Comparison of ENCODE assay signal across 9 cellular contexts in the genomic region with DNA sequence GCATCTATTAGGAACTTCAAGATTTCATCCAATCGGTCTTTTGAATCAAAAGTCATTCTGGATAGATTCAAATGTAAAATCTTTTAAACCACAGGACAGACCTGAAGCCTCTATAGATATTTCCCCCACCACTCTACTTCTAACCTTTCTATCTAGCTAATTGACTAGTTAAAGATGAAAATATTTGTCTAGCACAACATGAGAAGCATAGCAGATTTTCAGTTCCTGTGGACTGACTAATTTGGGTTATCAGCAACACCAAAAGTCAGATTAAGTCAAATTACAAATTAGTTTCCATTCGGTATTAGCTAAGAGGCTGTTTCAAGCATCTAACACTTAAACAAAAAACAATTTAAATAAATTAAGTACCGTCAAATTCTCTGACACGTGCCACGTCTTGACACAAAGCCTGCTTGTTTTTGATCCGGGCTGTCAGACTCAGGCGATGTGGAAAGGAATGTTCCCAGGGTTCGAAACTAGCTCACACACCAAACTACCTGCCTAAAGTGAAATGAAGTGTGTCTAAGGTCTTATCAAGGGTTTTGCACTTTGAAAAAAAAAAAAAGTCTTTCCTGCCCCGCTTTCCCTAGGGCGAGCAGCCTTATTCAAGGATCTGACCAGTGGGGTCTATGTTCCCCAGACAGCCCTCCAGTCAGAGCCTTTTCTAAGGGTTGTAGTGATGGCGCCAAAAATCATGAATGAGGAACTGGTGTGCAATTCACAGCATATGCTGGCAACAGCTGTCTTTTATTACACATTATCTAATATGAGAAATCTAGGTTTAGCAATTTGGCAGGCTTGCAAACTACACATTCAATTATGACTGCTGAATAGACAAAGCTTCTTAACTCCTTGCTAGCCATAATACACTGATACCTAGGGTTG. TPM values are rescaled to one million over a fixed set of nuclear protein-coding genes. Genes with fewer than 3 reads are reported as not detected.
A peak's percentile ranks its signal among the peaks of the same experiment; 100 is the strongest.
DNase-seq lines count a peak whose midpoint lies in the region; ATAC-seq and TF ChIP-seq lines count a peak whose summit lies in the region.
"Had no signal": no experiment of that assay in that cellular context is flagged by ENCODE, and none has a peak within 500 bp of the region (broad histone marks: within the 10 kb centered on the region; RNA-seq: fewer than 3 reads in every experiment).

No MANE protein-coding gene starts in this region.

- no peak for TF ChIP-seq POLR2A in adrenal gland (IDR thresholded peaks at IDR 0.05)

- 56 to 59% (median 57%) methylated on average over 11 of the region's 11 CpGs for WGBS in adrenal gland, 4 donors

- H3K79me2 ChIP-seq in neural cell (replicated peaks; ENCODE audit: insufficient read depth, low read length), result no peaks in the 10 kb centered on the region

- no peaks in the 10 kb centered on the region for H3F3A ChIP-seq in neural cell (ENCODE audit: insufficient read depth, low read length, poor library complexity, severe bottlenecking)

- peaks cover 36% of the 10 kb centered on the region for H3K4me1 Mint-ChIP-seq in activated T-cell treated with anti-CD3 and anti-CD28 coated beads, Interleukin-2, amount 50 U/mL, for 4 hours (ENCODE audit: low read depth)
- H3K4me1 Mint-ChIP-seq in activated CD4-positive, alpha-beta memory T cell treated with anti-CD3 and anti-CD28 coated beads for 36 hours (ENCODE audit: low read depth), result peaks cover 16% of the 10 kb centered on the region

- H3K36me3 ChIP-seq in neural cell (ENCODE audit: insufficient read depth, low read length) (no peaks in the 10 kb centered on the region), adrenal gland (replicated peaks in 1 of 2) (no peaks in the 10 kb centered on the region)

- TF ChIP-seq CTCF in neural cell (IDR thresholded peaks at IDR 0.05; ENCODE audit: poor library complexity, severe bottlenecking) (no peak), adrenal gland (IDR thresholded peaks at IDR 0.05) (no peak)

- peak overlapping the region; percentile 95 for H3K4me3 Mint-ChIP-seq in activated T-cell treated with anti-CD3 and anti-CD28 coated beads, Interleukin-2, amount 50 U/mL, for 4 hours
- peak overlapping the region; percentile 92 for H3K4me3 Mint-ChIP-seq in activated CD4-positive, alpha-beta memory T cell treated with anti-CD3 and anti-CD28 coated beads for 36 hours

- no peaks in the 10 kb centered on the region for H3K27me3 ChIP-seq in neural cell (ENCODE audit: insufficient read depth, low read depth, low read length)
- H3K27me3 ChIP-seq in adrenal gland, result peaks cover 6% of the 10 kb centered on the region

- no peak overlapping the region for H3K4me2 ChIP-seq in neural cell (ENCODE audit: low read length)

- H3K9ac ChIP-seq in neural cell (ENCODE audit: low read length), result no peak overlapping the region

- no peak for TF ChIP-seq RAD21 in neural cell (conservative IDR thresholded peaks at IDR 0.05)

- ATAC-seq in activated T-cell treated with anti-CD3 and anti-CD28 coated beads, Interleukin-2, amount 50 U/mL, for 4 hours, result peak; percentile 10 to 13
- ATAC-seq in HG03342 (IDR thresholded peaks at IDR 0.05; ENCODE audit: unreplicated experiment) (peak; percentile 15), HG02571 (IDR thresholded peaks at IDR 0.05; ENCODE audit: unreplicated experiment) (no peak)

- TF ChIP-seq EP300 in neural cell (conservative IDR thresholded peaks at IDR 0.05; ENCODE audit: poor library complexity, severe bottlenecking), result peak; percentile 21

- H3K27ac ChIP-seq in neural cell (ENCODE audit: low read length) (no peak overlapping the region), adrenal gland (no peak overlapping the region)
- H3K27ac ChIP-seq: C4-2B had no signal

- DNase-seq in activated T-cell treated with anti-CD3 and anti-CD28 coated beads, Interleukin-2, amount 50 U/mL, for 4 hours, result no peak
- DNase-seq in activated T-cell treated with anti-CD3 and anti-CD28 coated beads for 4 hours (no peak), NCI-H345 (lab: John Stamatoyannopoulos, UW) (no peak), adrenal gland (no peak)
- DNase-seq in activated CD4-positive, alpha-beta memory T cell treated with anti-CD3 and anti-CD28 coated beads for 36 hours, result peak; percentile 42

- no peak overlapping the region for H3K4me3 ChIP-seq in neural cell (ENCODE audit: low read length)
- H3K4me3 ChIP-seq in adrenal gland, result no peak overlapping the region

- no peaks in the 10 kb centered on the region for H3K4me1 ChIP-seq in adrenal gland (replicated peaks in 1 of 2)

- no peak overlapping the region for H2AFZ ChIP-seq in neural cell (ENCODE audit: low read depth, low read length)

- H3K9me2 ChIP-seq in neural cell (ENCODE audit: insufficient read depth, low read length), result no peaks in the 10 kb centered on the region

- no peaks in the 10 kb centered on the region for H3K9me3 Mint-ChIP-seq in activated T-cell treated with anti-CD3 and anti-CD28 coated beads, Interleukin-2, amount 50 U/mL, for 4 hours
- no peaks in the 10 kb centered on the region for H3K9me3 Mint-ChIP-seq in activated CD4-positive, alpha-beta memory T cell treated with anti-CD3 and anti-CD28 coated beads for 36 hours

- no peaks in the 10 kb centered on the region for H3K27me3 Mint-ChIP-seq in activated T-cell treated with anti-CD3 and anti-CD28 coated beads, Interleukin-2, amount 50 U/mL, for 4 hours (ENCODE audit: low read depth)
- H3K27me3 Mint-ChIP-seq in activated CD4-positive, alpha-beta memory T cell treated with anti-CD3 and anti-CD28 coated beads for 36 hours, result peaks cover 2% of the 10 kb centered on the region

- H3K9me3 ChIP-seq in neural cell (ENCODE audit: low read length) (no peaks in the 10 kb centered on the region), adrenal gland (replicated peaks in 1 of 3) (no peaks in the 10 kb centered on the region)

- peak overlapping the region; percentile 99 for H3K27ac Mint-ChIP-seq in activated CD4-positive, alpha-beta memory T cell treated with anti-CD3 and anti-CD28 coated beads for 36 hours

- intact Hi-C loops in activated CD4-positive, alpha-beta memory T cell treated with anti-CD3 and anti-CD28 coated beads for 36 hours (cut with micrococcal nuclease), result no loop called here
- intact Hi-C loops in adrenal gland (cut with DNase I), result no loop called here

- H3K36me3 Mint-ChIP-seq in activated T-cell treated with anti-CD3 and anti-CD28 coated beads, Interleukin-2, amount 50 U/mL, for 4 hours (ENCODE audit: insufficient read depth), result peaks cover 78% of the 10 kb centered on the region
- peaks cover 95% of the 10 kb centered on the region for H3K36me3 Mint-ChIP-seq in activated CD4-positive, alpha-beta memory T cell treated with anti-CD3 and anti-CD28 coated beads for 36 hours

- CTCF ChIA-PET in activated CD4-positive, alpha-beta memory T cell treated with anti-CD3 and anti-CD28 coated beads for 36 hours (lab: Charles Lee), result interaction anchor here (0.7 to 5.2 kb wide), 15 partner anchors 15 to 137 kb away, joined by 3 to 48 read pairs (median 6); a partner anchor contains a TSS

- POLR2A ChIA-PET in activated CD4-positive, alpha-beta memory T cell treated with anti-CD3 and anti-CD28 coated beads for 36 hours (lab: Charles Lee), result interaction anchor here (0.7 to 17.5 kb wide), 15 partner anchors 8 to 459 kb away, joined by 3 to 319 read pairs (median 8); no protein-coding TSS in a partner anchor

- no peaks in the 10 kb centered on the region for H4K20me1 ChIP-seq in neural cell (ENCODE audit: insufficient read depth)

TF ChIP-seq in neural cell, 6 proteins besides CTCF, POLR2A, EP300 and RAD21:
- TF ChIP-seq POLR2AphosphoS5 (IDR thresholded peaks at IDR 0.05), result no peak
- no peak for TF ChIP-seq TAF1 (IDR thresholded peaks at IDR 0.05; ENCODE audit: low read depth)
- TF ChIP-seq, protein P1, sequence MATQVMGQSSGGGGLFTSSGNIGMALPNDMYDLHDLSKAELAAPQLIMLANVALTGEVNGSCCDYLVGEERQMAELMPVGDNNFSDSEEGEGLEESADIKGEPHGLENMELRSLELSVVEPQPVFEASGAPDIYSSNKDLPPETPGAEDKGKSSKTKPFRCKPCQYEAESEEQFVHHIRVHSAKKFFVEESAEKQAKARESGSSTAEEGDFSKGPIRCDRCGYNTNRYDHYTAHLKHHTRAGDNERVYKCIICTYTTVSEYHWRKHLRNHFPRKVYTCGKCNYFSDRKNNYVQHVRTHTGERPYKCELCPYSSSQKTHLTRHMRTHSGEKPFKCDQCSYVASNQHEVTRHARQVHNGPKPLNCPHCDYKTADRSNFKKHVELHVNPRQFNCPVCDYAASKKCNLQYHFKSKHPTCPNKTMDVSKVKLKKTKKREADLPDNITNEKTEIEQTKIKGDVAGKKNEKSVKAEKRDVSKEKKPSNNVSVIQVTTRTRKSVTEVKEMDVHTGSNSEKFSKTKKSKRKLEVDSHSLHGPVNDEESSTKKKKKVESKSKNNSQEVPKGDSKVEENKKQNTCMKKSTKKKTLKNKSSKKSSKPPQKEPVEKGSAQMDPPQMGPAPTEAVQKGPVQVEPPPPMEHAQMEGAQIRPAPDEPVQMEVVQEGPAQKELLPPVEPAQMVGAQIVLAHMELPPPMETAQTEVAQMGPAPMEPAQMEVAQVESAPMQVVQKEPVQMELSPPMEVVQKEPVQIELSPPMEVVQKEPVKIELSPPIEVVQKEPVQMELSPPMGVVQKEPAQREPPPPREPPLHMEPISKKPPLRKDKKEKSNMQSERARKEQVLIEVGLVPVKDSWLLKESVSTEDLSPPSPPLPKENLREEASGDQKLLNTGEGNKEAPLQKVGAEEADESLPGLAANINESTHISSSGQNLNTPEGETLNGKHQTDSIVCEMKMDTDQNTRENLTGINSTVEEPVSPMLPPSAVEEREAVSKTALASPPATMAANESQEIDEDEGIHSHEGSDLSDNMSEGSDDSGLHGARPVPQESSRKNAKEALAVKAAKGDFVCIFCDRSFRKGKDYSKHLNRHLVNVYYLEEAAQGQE (IDR thresholded peaks at IDR 0.05; ENCODE audit: borderline replicate concordance), result no peak
- no peak for TF ChIP-seq EZH2 (IDR thresholded peaks at IDR 0.05; ENCODE audit: borderline replicate concordance, insufficient read depth, low read length, poor library complexity, severe bottlenecking)
- no peak for TF ChIP-seq MXI1 (conservative IDR thresholded peaks at IDR 0.05; ENCODE audit: poor library complexity, severe bottlenecking)
- no peak for TF ChIP-seq SMC3 (conservative IDR thresholded peaks at IDR 0.05; ENCODE audit: poor library complexity)

RNA-seq across cellular contexts. Expression of a gene that starts 4.7 kb away (rescaled TPM):
- total RNA-seq in activated T-cell treated with anti-CD3 and anti-CD28 coated beads, Interleukin-2, amount 50 U/mL, for 4 hours, result 100 to 1,000 TPM; 183 to 207 (median 195) TPM
- 100 to 1,000 TPM; 369 to 388 TPM for total RNA-seq in activated CD4-positive, alpha-beta memory T cell treated with anti-CD3 and anti-CD28 coated beads for 36 hours
- polyA plus RNA-seq in neural cell (not detected in 2 replicates), adrenal gland (1 to 10 TPM in 2 of 3 donors, under 1 TPM in 1; 0.94 to 3.9 (median 2.5) TPM)
- not detected in 2 replicates for polyA minus RNA-seq in neural cell
- total RNA-seq in adrenal gland, result 1 to 10 TPM in 7 of 8 donors, under 1 TPM in 1; 0.72 to 6.7 (median 4.3) TPM

Comparison
In these comparisons a context has a peak if more than half of its experiments do, and no peak if none do; other contexts are left out.
1. RNA of a gene that starts 4.7 kb away (total RNA-seq): 369 to 388 TPM in activated CD4-positive, alpha-beta memory T cell treated with anti-CD3 and anti-CD28 coated beads for 36 hours and 183 to 207 TPM in activated T-cell treated with anti-CD3 and anti-CD28 coated beads, Interleukin-2, amount 50 U/mL, for 4 hours; 0.72 to 6.7 TPM in adrenal gland; every median in the first group is over 10 times any median in the second.